11 cellular contexts compared by ENCODE assay signal in genomic region chr3:52530918-52531635, GRCh38. TPM values are rescaled to one million over a fixed set of nuclear protein-coding genes. Genes with fewer than 3 reads are reported as not detected.
DNase-seq lines count a peak whose midpoint lies in the region; ATAC-seq and TF ChIP-seq lines count a peak whose summit lies in the region.
"Had no signal": no experiment of that assay in that cellular context is flagged by ENCODE, and none has a peak within 500 bp of the region (broad histone marks: within the 10 kb centered on the region; RNA-seq: fewer than 3 reads in every experiment).

No MANE protein-coding gene starts in this region.

- H3K4me1 ChIP-seq in right atrium auricular region = peaks cover 0 to 84% of the 10 kb centered on the region in 2 donors

- POLR2A ChIA-PET in activated B cell treated with CpG ODN at 0.5 μM for 24 hours (lab: Charles Lee) = no interaction called here

- H3K27ac Mint-ChIP-seq in activated B cell treated with CpG ODN at 0.5 μM for 24 hours (no peak overlapping the region), nephron progenitor cell (no peak overlapping the region)
- H3K27ac Mint-ChIP-seq: stimulated activated naive B cell treated with anti-CD40 and anti-IgM and Interleukin-4, amounts not matched to agents 10 μg/mL and 1 μg/mL and 100 μg/mL, for 72 hours had no signal

- H3K27me3 Mint-ChIP-seq in activated B cell treated with CpG ODN at 0.5 μM for 24 hours (no peaks in the 10 kb centered on the region), nephron progenitor cell (ENCODE audit: low read depth, poor library complexity) (no peaks in the 10 kb centered on the region)
- H3K27me3 Mint-ChIP-seq: stimulated activated naive B cell treated with anti-CD40 and anti-IgM and Interleukin-4, amounts not matched to agents 10 μg/mL and 1 μg/mL and 100 μg/mL, for 72 hours had no signal

- H3K4me1 Mint-ChIP-seq in activated B cell treated with CpG ODN at 0.5 μM for 24 hours (peaks cover 14% of the 10 kb centered on the region), nephron progenitor cell (peaks cover 62% of the 10 kb centered on the region)

- peak overlapping the region; percentile 83 to 92 for H3K27ac ChIP-seq in right atrium auricular region
- H3K27ac ChIP-seq: cardiac muscle cell had no signal

- H3K9me3 Mint-ChIP-seq in activated B cell treated with CpG ODN at 0.5 μM for 24 hours (no peaks in the 10 kb centered on the region), nephron progenitor cell (no peaks in the 10 kb centered on the region)
- H3K9me3 Mint-ChIP-seq: stimulated activated naive B cell treated with anti-CD40 and anti-IgM and Interleukin-4, amounts not matched to agents 10 μg/mL and 1 μg/mL and 100 μg/mL, for 72 hours had no signal

- DNase-seq in H7 (peak; percentile 44), activated B cell treated with CpG ODN at 0.5 μM for 24 hours (peak; percentile 12), right atrium auricular region (ENCODE audit: low spot score) (no peak), sciatic nerve (ENCODE audit: low spot score) (peak; percentile 54), nephron progenitor cell (no peak)
- DNase-seq: NCI-H2107; stimulated activated naive B cell treated with anti-CD40 and anti-IgM and Interleukin-4, amounts not matched to agents 10 μg/mL and 1 μg/mL and 100 μg/mL, for 72 hours had no signal

- TF ChIP-seq CTCF in activated B cell treated with CpG ODN at 0.5 μM for 24 hours (IDR thresholded peaks at IDR 0.05) (no peak), right atrium auricular region (IDR thresholded peaks at IDR 0.05) (no peak), nephron progenitor cell (IDR thresholded peaks at IDR 0.05) (no peak)

- no peaks in the 10 kb centered on the region for H3K27me3 ChIP-seq in H7 (ENCODE audit: control insufficient read depth, insufficient read depth, low read length)
- H3K27me3 ChIP-seq in right atrium auricular region = no peaks in the 10 kb centered on the region
- H3K27me3 ChIP-seq: cardiac muscle cell had no signal

- intact Hi-C loops in activated B cell treated with CpG ODN at 0.5 μM for 24 hours (cut with micrococcal nuclease) = loop anchor here (10.0 kb wide), 5 partner anchors 244 to 634 kb away; partner anchors contain the start of genes ACY1, ITIH1, NEK4 and POC1A
- intact Hi-C loops in sciatic nerve (cut with DNase I) = no loop called here

- no peaks in the 10 kb centered on the region for H3K9me3 ChIP-seq in right atrium auricular region

- H3K36me3 ChIP-seq in H7 (replicated peaks; ENCODE audit: control insufficient read depth, insufficient read depth, low read length) = peaks cover 25% of the 10 kb centered on the region
- peaks cover 27% of the 10 kb centered on the region for H3K36me3 ChIP-seq in right atrium auricular region

- H3K4me3 Mint-ChIP-seq in activated B cell treated with CpG ODN at 0.5 μM for 24 hours = no peak overlapping the region
- no peak overlapping the region for H3K4me3 Mint-ChIP-seq in nephron progenitor cell
- H3K4me3 Mint-ChIP-seq: stimulated activated naive B cell treated with anti-CD40 and anti-IgM and Interleukin-4, amounts not matched to agents 10 μg/mL and 1 μg/mL and 100 μg/mL, for 72 hours had no signal

- CTCF ChIA-PET in activated B cell treated with CpG ODN at 0.5 μM for 24 hours (lab: Charles Lee) = no interaction called here

- H3K4me3 ChIP-seq in H7 (ENCODE audit: insufficient read depth, low read depth, low read length) (no peak overlapping the region), right atrium auricular region (no peak overlapping the region)
- H3K4me3 ChIP-seq: cardiac muscle cell had no signal

- H3K36me3 Mint-ChIP-seq in activated B cell treated with CpG ODN at 0.5 μM for 24 hours (ENCODE audit: low read depth) = no peaks in the 10 kb centered on the region
- H3K36me3 Mint-ChIP-seq in nephron progenitor cell (ENCODE audit: low read depth) = peaks cover 21% of the 10 kb centered on the region

- ATAC-seq in activated B cell treated with CpG ODN at 0.5 μM for 24 hours (ENCODE audit: low read depth) (no peak), sciatic nerve (no peak), HG02610 (IDR thresholded peaks at IDR 0.05; ENCODE audit: unreplicated experiment) (no peak), HG02973 (IDR thresholded peaks at IDR 0.05; ENCODE audit: unreplicated experiment) (no peak), GM21515 (IDR thresholded peaks at IDR 0.05; ENCODE audit: unreplicated experiment) (no peak)
- ATAC-seq: stimulated activated naive B cell treated with anti-CD40 and anti-IgM and Interleukin-4, amounts not matched to agents 10 μg/mL and 1 μg/mL and 100 μg/mL, for 72 hours had no signal

RNA-seq across cellular contexts. Expression of gene NT5DC2, which starts 2.6 kb away (rescaled TPM):
- total RNA-seq in H7 (2014; rRNA removed; shearing (Covaris generic)) = 302 and 311 TPM in 2 replicates
- total RNA-seq in activated B cell treated with CpG ODN at 0.5 μM for 24 hours = 9.5 and 9.9 TPM in 2 replicates
- 100 to 1,000 TPM in 1 of 2 donors, 10 to 100 TPM in 1; 94.0 to 146 TPM for total RNA-seq in right atrium auricular region
- 78.3 TPM for total RNA-seq in sciatic nerve

RNA-seq across cellular contexts. Expression of gene UQCC5, which starts 5.3 kb away (rescaled TPM):
- 17.0 and 21.5 TPM in 2 replicates for total RNA-seq in H7 (2014; rRNA removed; shearing (Covaris generic))
- total RNA-seq in activated B cell treated with CpG ODN at 0.5 μM for 24 hours (11.7 and 13.6 TPM in 2 replicates), right atrium auricular region (1 to 10 TPM; 1.2 to 3.1 TPM), sciatic nerve (16.0 TPM)

RNA-seq across cellular contexts. Expression of gene STAB1, which starts 35.9 kb away (rescaled TPM):
- 0.52 and 1.3 TPM in 2 replicates for total RNA-seq in H7 (2014; rRNA removed; shearing (Covaris generic))
- 0.64 and 0.71 TPM in 2 replicates for total RNA-seq in activated B cell treated with CpG ODN at 0.5 μM for 24 hours
- 10 to 100 TPM; 46.5 to 62.6 TPM for total RNA-seq in right atrium auricular region
- 256 TPM for total RNA-seq in sciatic nerve

Comparison
In these comparisons a context has a peak if more than half of its experiments do, and no peak if none do; other contexts are left out.
1. DNase-seq: peak in H7 (single experiment), activated B cell treated with CpG ODN at 0.5 μM for 24 hours (single experiment) and sciatic nerve (single experiment); none in right atrium auricular region (single experiment) and nephron progenitor cell (single experiment).
2. RNA of gene STAB1, which starts 35.9 kb away (total RNA-seq): 256 TPM in sciatic nerve (single experiment) and 46.5 to 62.6 TPM in right atrium auricular region; 0.64 to 0.71 TPM in activated B cell treated with CpG ODN at 0.5 μM for 24 hours and 0.52 to 1.3 TPM in H7; every median in the first group is over 10 times any median in the second.